Comparison of ENCODE assay signal across 11 cellular contexts in genomic region chr12:87667378-87667777, GRCh38.
DNase-seq lines count a peak whose midpoint lies in the region; ATAC-seq and TF ChIP-seq lines count a peak whose summit lies in the region.
"Had no signal": no experiment of that assay in that cellular context is flagged by ENCODE, and none has a peak within 500 bp of the region (broad histone marks: within the 10 kb centered on the region; RNA-seq: fewer than 3 reads in every experiment).

No MANE protein-coding gene starts in this region.

- no peak overlapping the region for H3K18ac ChIP-seq in IMR-90 (ENCODE audit: low read depth, low read length)

- BruUV-seq in IMR-90 (replicated peaks; lab: Mats Ljungman, UMichigan) = no TSS peak

- H3K4me1 Mint-ChIP-seq in CD8-positive, alpha-beta T cell (ENCODE audit: low read depth) = no peaks in the 10 kb centered on the region

- H4K5ac ChIP-seq in IMR-90 (ENCODE audit: low read depth, low read length) = no peak overlapping the region

- H4K20me1 ChIP-seq in IMR-90 (ENCODE audit: insufficient read depth, low read length) = no peaks in the 10 kb centered on the region

- no peak overlapping the region for H2AK9ac ChIP-seq in IMR-90 (replicated peaks; ENCODE audit: low read depth, low read length, poor library complexity)

- no peak overlapping the region for H4K91ac ChIP-seq in IMR-90 (ENCODE audit: insufficient read depth, low read depth, low read length)

- no peak overlapping the region for H3K9ac ChIP-seq in IMR-90 (ENCODE audit: low read depth, low read length)
- no peak overlapping the region for H3K9ac ChIP-seq in adipocyte (ENCODE audit: low read length)

- no peak overlapping the region for H3K23ac ChIP-seq in IMR-90 (ENCODE audit: low read depth, low read length)

- ATAC-seq in IMR-90 (ENCODE audit: low read depth) = peak; percentile 51; the same call in 1 of the 2 replicates
- no peak for ATAC-seq in HG03108 (IDR thresholded peaks at IDR 0.05; ENCODE audit: unreplicated experiment)
- no peak for ATAC-seq in CD8-positive, alpha-beta T cell
- ATAC-seq: heart left ventricle had no signal

- no peaks in the 10 kb centered on the region for H3K36me3 Mint-ChIP-seq in CD8-positive, alpha-beta T cell

- H2AFZ ChIP-seq in IMR-90 (replicated peaks; ENCODE audit: low read length, poor library complexity) = no peak overlapping the region

- no peak overlapping the region for H3K4me2 ChIP-seq in IMR-90 (ENCODE audit: low read depth, low read length)

- peaks cover 6% of the 10 kb centered on the region for H3K9me3 Mint-ChIP-seq in CD8-positive, alpha-beta T cell

- H4K8ac ChIP-seq in IMR-90 (ENCODE audit: low read depth in 2 of 2, low read length in 2 of 2) = no peak overlapping the region

- H3K27ac Mint-ChIP-seq in CD8-positive, alpha-beta T cell = no peak overlapping the region

- TF ChIP-seq RAD21 in IMR-90 (IDR thresholded peaks at IDR 0.05; ENCODE audit: low read length) = peak; percentile 42

- dilution Hi-C loops in IMR-90 (cut with HindIII; ENCODE audit: low sequenced_read_pairs, unreplicated experiment) = no loop called here

- H2BK5ac ChIP-seq in IMR-90 (ENCODE audit: low read depth, low read length, poor library complexity, severe bottlenecking) = no peak overlapping the region

- WGBS in IMR-90 (ENCODE audit: extremely low coverage in 2 of 2, insufficient read length in 1 of 2), 2 experiments = no CpG with 5 or more reads among the region's 2 CpGs

- peak; percentile 57 for TF ChIP-seq CTCF in BE2C (IDR thresholded peaks at IDR 0.05; ENCODE audit: low read depth, low read length)
- peak; percentile 39; the same call in 1 of the 2 replicates for TF ChIP-seq CTCF in IMR-90 (conservative IDR thresholded peaks at IDR 0.05; ENCODE audit: low read depth, low read length)
- TF ChIP-seq CTCF in CD8-positive, alpha-beta T cell (IDR thresholded peaks at IDR 0.05) = no peak

- CTCF ChIA-PET in IMR-90 (lab: Yijun Ruan, JAX) = no interaction called here
- CTCF ChIA-PET in CD8-positive, alpha-beta T cell (lab: Charles Lee) = no interaction called here

- DNase-seq in BE2C (no peak), IMR-90 (peak; percentile 35), adipocyte (ENCODE audit: low read depth) (peak; percentile 64), kidney tubule cell (ENCODE audit: low spot score) (peak; percentile 55), SKM-1 (lab: John Stamatoyannopoulos, UW; ENCODE audit: unreplicated experiment) (no peak), NCI-H446 treated with DMSO at 0.1 percent for 48 hours (lab: John Stamatoyannopoulos, UW) (no peak)
- DNase-seq in CD8-positive, alpha-beta T cell = no peak
- DNase-seq: activated gamma-delta T cell treated with Interleukin-2 at 50 U/mL for 16 hours, heart left ventricle had no signal

- H2AK5ac ChIP-seq in IMR-90 (ENCODE audit: low read depth, low read length) = no peak overlapping the region

- no peaks in the 10 kb centered on the region for H3K27me3 Mint-ChIP-seq in CD8-positive, alpha-beta T cell (ENCODE audit: low read depth)

- in situ Hi-C loops in IMR-90 (cut with MboI; ENCODE audit: low sequenced_read_pairs) = no loop called here

- H3K4me1 ChIP-seq in BE2C (no peaks in the 10 kb centered on the region), IMR-90 (ENCODE audit: control insufficient read depth, insufficient read depth, low read length) (no peaks in the 10 kb centered on the region), adipocyte (ENCODE audit: control insufficient read depth, insufficient read depth, low read length) (no peaks in the 10 kb centered on the region)
- no peaks in the 10 kb centered on the region for H3K4me1 ChIP-seq in CD8-positive, alpha-beta T cell (ENCODE audit: insufficient read depth, low read length)
- H3K4me1 ChIP-seq: heart left ventricle had no signal

- no peak overlapping the region for H3K27ac ChIP-seq in IMR-90 (ENCODE audit: insufficient read depth, low read length)
- H3K27ac ChIP-seq in CD8-positive, alpha-beta T cell (ENCODE audit: low read depth, low read length) = no peak overlapping the region
- H3K27ac ChIP-seq: heart left ventricle, skin epidermis had no signal

- H3K36me3 ChIP-seq in BE2C (no peaks in the 10 kb centered on the region), IMR-90 (ENCODE audit: control insufficient read depth, insufficient read depth, low read length) (no peaks in the 10 kb centered on the region), adipocyte (ENCODE audit: control insufficient read depth, insufficient read depth, low read length, severe bottlenecking) (no peaks in the 10 kb centered on the region)
- no peaks in the 10 kb centered on the region for H3K36me3 ChIP-seq in CD8-positive, alpha-beta T cell (ENCODE audit: insufficient read depth, low read length)
- H3K36me3 ChIP-seq: heart left ventricle had no signal

- POLR2A ChIA-PET in IMR-90 (lab: Charles Lee; ENCODE audit: unreplicated experiment) = no interaction called here
- POLR2A ChIA-PET in CD8-positive, alpha-beta T cell (lab: Charles Lee) = no interaction called here

- H3K4me3 ChIP-seq in BE2C (ENCODE audit: low read depth, low read length) (no peak overlapping the region), IMR-90 (ENCODE audit: insufficient read depth, low read depth, low read length) (no peak overlapping the region), adipocyte (ENCODE audit: low read length) (no peak overlapping the region)
- H3K4me3 ChIP-seq in CD8-positive, alpha-beta T cell (ENCODE audit: low read depth, low read length) = no peak overlapping the region
- H3K4me3 ChIP-seq: heart left ventricle, skin epidermis had no signal

- no peak overlapping the region for H3K14ac ChIP-seq in IMR-90 (replicated peaks; ENCODE audit: low read depth, low read length)

- H2BK120ac ChIP-seq in IMR-90 (ENCODE audit: low read depth, low read length) = no peak overlapping the region

- no peak overlapping the region for H2BK20ac ChIP-seq in IMR-90 (ENCODE audit: low read depth, low read length)

- H3K9me3 ChIP-seq in BE2C (no peaks in the 10 kb centered on the region), IMR-90 (ENCODE audit: control insufficient read depth, insufficient read depth, low read length) (no peaks in the 10 kb centered on the region), adipocyte (ENCODE audit: control insufficient read depth, low read length) (no peaks in the 10 kb centered on the region)
- no peaks in the 10 kb centered on the region for H3K9me3 ChIP-seq in CD8-positive, alpha-beta T cell (ENCODE audit: low read length)

- intact Hi-C loops in IMR-90 (cut with micrococcal nuclease) = no loop called here
- intact Hi-C loops in CD8-positive, alpha-beta T cell (cut with DNase I, micrococcal nuclease) = no loop called here

- H2BK15ac ChIP-seq in IMR-90 (ENCODE audit: low read depth, low read length) = no peak overlapping the region

- H3K79me1 ChIP-seq in IMR-90 (ENCODE audit: low read depth in 1 of 2, low read length in 2 of 2) = no peaks in the 10 kb centered on the region

- TF ChIP-seq POLR2A in IMR-90 (IDR thresholded peaks at IDR 0.05; ENCODE audit: low read depth, low read length) = no peak

- H3K27me3 ChIP-seq in BE2C (no peaks in the 10 kb centered on the region), IMR-90 (ENCODE audit: control insufficient read depth, insufficient read depth, low read length) (no peaks in the 10 kb centered on the region), adipocyte (replicated peaks; ENCODE audit: control insufficient read depth, insufficient read depth, low read length) (no peaks in the 10 kb centered on the region)
- H3K27me3 ChIP-seq in CD8-positive, alpha-beta T cell (ENCODE audit: insufficient read depth, low read length) = no peaks in the 10 kb centered on the region
- H3K27me3 ChIP-seq: heart left ventricle had no signal

- no peak overlapping the region for H3K4me3 Mint-ChIP-seq in CD8-positive, alpha-beta T cell

- H3K56ac ChIP-seq in IMR-90 (ENCODE audit: extremely low read depth, insufficient read depth, low read length) = no peak overlapping the region

- no peak overlapping the region for H3K4ac ChIP-seq in IMR-90 (ENCODE audit: low read depth, low read length)

- H3K9me1 ChIP-seq in IMR-90 (ENCODE audit: insufficient read depth, low read length) = no peaks in the 10 kb centered on the region

TF ChIP-seq in IMR-90, 13 proteins besides CTCF, POLR2A, EP300 and RAD21:
- no peak for TF ChIP-seq USF2 (IDR thresholded peaks at IDR 0.05; ENCODE audit: low read depth, low read length)
- peak; percentile 10; the same call in 1 of the 2 replicates for TF ChIP-seq SMC3 (IDR thresholded peaks at IDR 0.05; ENCODE audit: low read depth, low read length)

Comparison
In these comparisons a context has a peak if more than half of its experiments do, and no peak if none do; other contexts are left out.
1. DNase-seq: peak in IMR-90 (single experiment), adipocyte (single experiment) and kidney tubule cell (single experiment); none in BE2C (single experiment), SKM-1 (single experiment), CD8-positive, alpha-beta T cell (0 of 7) and NCI-H446 treated with DMSO at 0.1 percent for 48 hours (single experiment).